9 cellular contexts compared by ENCODE assay signal in the genomic region with DNA sequence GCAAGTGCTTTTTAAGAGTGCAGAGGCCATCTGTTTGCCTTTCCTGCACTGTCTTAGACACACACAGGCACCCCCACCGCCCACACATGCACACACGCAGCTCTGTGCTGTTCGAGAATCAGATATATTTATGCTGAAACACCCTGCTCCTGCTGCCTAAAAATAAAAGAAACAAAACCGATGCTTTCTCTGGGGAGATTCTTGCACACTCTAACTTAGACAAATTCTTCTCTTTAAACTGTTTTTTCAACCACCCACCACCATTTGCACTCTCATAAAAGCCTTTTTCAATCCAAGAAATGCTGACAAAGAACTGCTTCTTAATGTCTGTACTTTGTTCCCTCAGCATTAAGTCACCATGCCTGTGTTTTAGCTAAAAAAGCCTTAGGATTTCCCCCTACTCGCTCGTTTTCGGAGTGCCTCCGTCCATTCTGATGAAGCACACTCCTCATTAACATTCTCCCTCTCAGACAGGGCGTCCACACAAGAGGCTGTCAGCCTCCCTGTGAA. TPM values are rescaled to one million over a fixed set of nuclear protein-coding genes. Genes with fewer than 3 reads are reported as not detected.
A peak's percentile ranks its signal among the peaks of the same experiment; 100 is the strongest.
DNase-seq lines count a peak whose midpoint lies in the region; ATAC-seq and TF ChIP-seq lines count a peak whose summit lies in the region.
"Had no signal": no experiment of that assay in that cellular context is flagged by ENCODE, and none has a peak within 500 bp of the region (broad histone marks: within the 10 kb centered on the region; RNA-seq: fewer than 3 reads in every experiment).

No MANE protein-coding gene starts in this region.

- CTCF ChIA-PET in Caco-2 (lab: Charles Lee), result no interaction called here

- no peaks in the 10 kb centered on the region for H3K9me3 ChIP-seq in Caco-2

- no TSS peak for BruUV-seq in Caco-2 (replicated peaks; lab: Mats Ljungman, UMichigan)

- no peaks in the 10 kb centered on the region for H3K27me3 ChIP-seq in Caco-2 (replicated peaks; ENCODE audit: control insufficient read depth, insufficient read depth, low read length)
- H3K27me3 ChIP-seq in H7 (ENCODE audit: control insufficient read depth, insufficient read depth, low read length), result no peaks in the 10 kb centered on the region

- no peak for TF ChIP-seq CTCF in AG10803 (conservative IDR thresholded peaks at IDR 0.05; ENCODE audit: low read length)
- TF ChIP-seq CTCF in Caco-2 (IDR thresholded peaks at IDR 0.05; ENCODE audit: insufficient read depth in 1 of 2, low read depth in 1 of 2, low read length in 1 of 2, severe bottlenecking in 1 of 2, unreplicated experiment in 1 of 2), result no peak

- POLR2A ChIA-PET in Caco-2 (lab: Charles Lee), result no interaction called here

- no peaks in the 10 kb centered on the region for H3K4me1 ChIP-seq in Caco-2

- ATAC-seq in GM18868 (IDR thresholded peaks at IDR 0.05; ENCODE audit: unreplicated experiment) (peak; percentile 83), HG03439 (IDR thresholded peaks at IDR 0.05; ENCODE audit: unreplicated experiment) (peak; percentile 74)

- H3K4me1 Mint-ChIP-seq in Caco-2 (ENCODE audit: low read depth, unreplicated experiment), result no peaks in the 10 kb centered on the region

- peak; percentile 41 for DNase-seq in AG10803 (ENCODE audit: low read depth)
- peak in 41 of 42 donors; percentile 19 to 87 (median 60) for DNase-seq in head of caudate nucleus
- no peak for DNase-seq in Caco-2
- DNase-seq in H7, result no peak
- DNase-seq in RKO (ENCODE audit: low spot score), result no peak
- no peak for DNase-seq in G401 (ENCODE audit: low spot score)

- H3K36me3 ChIP-seq in Caco-2 (ENCODE audit: control insufficient read depth, insufficient read depth, low read length) (peaks cover 2% of the 10 kb centered on the region), H7 (replicated peaks; ENCODE audit: control insufficient read depth, insufficient read depth, low read length) (peaks cover 6% of the 10 kb centered on the region; the same call in 1 of the 2 replicates)

- intact Hi-C loops in head of caudate nucleus (cut with DNase I), result loop anchor here (10.0 kb wide), 1 partner anchor 48 kb away; no protein-coding TSS in a partner anchor
- intact Hi-C loops in Caco-2 (cut with micrococcal nuclease; ENCODE audit: unreplicated experiment), result no loop called here

- no peaks in the 10 kb centered on the region for H3K27me3 Mint-ChIP-seq in Caco-2 (ENCODE audit: insufficient read depth, unreplicated experiment)

- H3K36me3 Mint-ChIP-seq in Caco-2 (ENCODE audit: insufficient read depth, unreplicated experiment), result peaks cover 36% of the 10 kb centered on the region
- H3K36me3 Mint-ChIP-seq: activated naive CD4-positive, alpha-beta T cell treated with anti-CD3 and anti-CD28 coated beads, Interleukin-2, amount 50 U/mL, for 72 hours had no signal

- in situ Hi-C loops in G401 (cut with HindIII; ENCODE audit: low sequenced_read_pairs), result no loop called here

- H3K4me3 Mint-ChIP-seq in Caco-2 (ENCODE audit: unreplicated experiment), result no peak overlapping the region

- H3K4me3 ChIP-seq in AG10803 (ENCODE audit: low read length) (no peak overlapping the region), Caco-2 (ENCODE audit: low read depth, low read length) (no peak overlapping the region), H7 (ENCODE audit: insufficient read depth, low read depth, low read length) (no peak overlapping the region)

- H3K9me3 Mint-ChIP-seq in Caco-2 (ENCODE audit: unreplicated experiment), result no peaks in the 10 kb centered on the region
- H3K9me3 Mint-ChIP-seq: activated naive CD4-positive, alpha-beta T cell treated with anti-CD3 and anti-CD28 coated beads, Interleukin-2, amount 50 U/mL, for 72 hours had no signal

- H3K27ac Mint-ChIP-seq in Caco-2 (ENCODE audit: unreplicated experiment), result no peak overlapping the region
- H3K27ac Mint-ChIP-seq: activated naive CD4-positive, alpha-beta T cell treated with anti-CD3 and anti-CD28 coated beads, Interleukin-2, amount 50 U/mL, for 72 hours had no signal

RNA-seq across cellular contexts. Expression of a gene that starts 26.2 kb away (rescaled TPM):
- 23.3 and 28.0 TPM in 2 replicates for total RNA-seq in Caco-2 (2022)
- 9.3 and 9.7 TPM in 2 replicates for total RNA-seq in H7 (2014; rRNA removed; shearing (Covaris generic))
- not detected in 2 replicates for total RNA-seq in G401 (2014; rRNA removed; shearing (Covaris generic))

Comparison
In these comparisons a context has a peak if more than half of its experiments do, and no peak if none do; other contexts are left out.
1. DNase-seq: peak in AG10803 (single experiment) and head of caudate nucleus (41 of 42); none in Caco-2 (0 of 2), H7 (single experiment), RKO (single experiment) and G401 (single experiment).
2. RNA of a gene that starts 26.2 kb away (total RNA-seq): 23.3 to 28.0 TPM in Caco-2 and 9.3 to 9.7 TPM in H7; not detected in G401; every median in the first group is over 10 times any median in the second.